In the genomic region with DNA sequence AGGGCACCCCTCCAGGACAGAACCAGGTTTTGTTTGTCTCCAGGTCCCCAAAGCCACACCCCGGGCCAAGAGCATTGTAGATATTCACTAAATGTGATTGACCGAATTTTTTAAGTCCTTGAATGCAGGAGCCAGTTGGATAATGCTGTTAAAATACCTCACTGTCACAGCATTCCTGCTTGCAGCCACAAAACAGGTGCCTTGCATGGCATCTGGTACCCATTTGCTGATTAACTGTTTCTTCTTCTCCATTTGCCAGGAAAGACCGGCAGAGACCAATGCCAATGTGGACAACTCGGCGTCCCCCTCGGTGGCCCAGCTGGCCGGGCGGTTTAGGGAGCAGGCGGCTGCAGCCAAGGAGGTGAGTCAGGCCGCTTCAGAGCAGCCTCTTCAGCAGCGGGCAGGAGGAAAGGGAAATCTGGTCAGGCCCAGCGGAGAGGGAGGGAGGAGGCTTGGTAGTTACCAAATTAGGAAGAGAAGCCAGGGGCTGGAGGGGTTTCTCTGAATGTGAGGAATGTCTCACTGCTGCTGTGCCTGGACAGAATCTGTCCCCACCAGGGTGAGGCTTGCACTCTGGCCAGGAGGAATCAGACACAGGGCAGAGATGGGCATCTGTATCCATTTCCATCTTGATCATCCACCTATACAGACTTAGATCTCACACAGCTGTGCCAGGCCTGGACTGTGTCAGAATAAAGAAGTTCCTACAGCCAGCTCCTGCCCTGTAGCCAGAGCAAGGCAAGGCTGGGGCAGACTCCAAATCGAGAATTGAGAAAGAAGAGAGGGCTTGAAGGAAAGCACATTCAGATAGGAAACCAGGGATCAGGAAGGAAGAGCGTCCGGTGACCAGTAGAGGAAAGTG, we compare ENCODE assay signal across 10 cellular contexts. TPM values are rescaled to one million over a fixed set of nuclear protein-coding genes. Genes with fewer than 3 reads are reported as not detected.
A peak's percentile ranks its signal among the peaks of the same experiment; 100 is the strongest.
DNase-seq lines count a peak whose midpoint lies in the region; ATAC-seq and TF ChIP-seq lines count a peak whose summit lies in the region.
"Had no signal": no experiment of that assay in that cellular context is flagged by ENCODE, and none has a peak within 500 bp of the region (broad histone marks: within the 10 kb centered on the region; RNA-seq: fewer than 3 reads in every experiment).

No MANE protein-coding gene starts in this region.

- peaks cover 18% of the 10 kb centered on the region for H3K4me1 ChIP-seq in upper lobe of right lung

- no peak overlapping the region for H3K4me3 ChIP-seq in brain microvascular endothelial cell (ENCODE audit: low read depth, low read length)
- H3K4me3 ChIP-seq in upper lobe of right lung, result no peak overlapping the region

- CTCF ChIA-PET in activated CD8-positive, alpha-beta memory T cell treated with anti-CD3 and anti-CD28 coated beads, Interleukin-2, amount 10 ng/mL, durations not matched to agents 7 days and 5 days (lab: Charles Lee), result no interaction called here

- in situ Hi-C loops in brain microvascular endothelial cell (cut with HindIII; ENCODE audit: low pct_ligation_motif_present, low sequenced_read_pairs), result no loop called here

- no peak overlapping the region for H3K4me3 Mint-ChIP-seq in activated CD8-positive, alpha-beta memory T cell treated with anti-CD3 and anti-CD28 coated beads, Interleukin-2, amount 10 ng/mL, durations not matched to agents 7 days and 5 days

- peak overlapping the region; percentile 10 for H3K27ac Mint-ChIP-seq in activated CD8-positive, alpha-beta memory T cell treated with anti-CD3 and anti-CD28 coated beads, Interleukin-2, amount 10 ng/mL, durations not matched to agents 7 days and 5 days

- TF ChIP-seq CTCF in brain microvascular endothelial cell (IDR thresholded peaks at IDR 0.05; ENCODE audit: low read depth, low read length, missing control alignments), result no peak
- TF ChIP-seq CTCF in upper lobe of right lung (IDR thresholded peaks at IDR 0.05), result no peak

- no peak for ATAC-seq in activated CD8-positive, alpha-beta memory T cell treated with anti-CD3 and anti-CD28 coated beads, Interleukin-2, amount 10 ng/mL, durations not matched to agents 7 days and 5 days
- peak; percentile 86 for ATAC-seq in upper lobe of right lung

- H3K27ac ChIP-seq in brain microvascular endothelial cell (no peak overlapping the region), upper lobe of right lung (no peak overlapping the region)

- H3K27me3 Mint-ChIP-seq in activated CD8-positive, alpha-beta memory T cell treated with anti-CD3 and anti-CD28 coated beads, Interleukin-2, amount 10 ng/mL, durations not matched to agents 7 days and 5 days, result no peaks in the 10 kb centered on the region

- intact Hi-C loops in upper lobe of right lung (cut with DNase I), result no loop called here

- peaks cover 6% of the 10 kb centered on the region for H3K4me1 Mint-ChIP-seq in activated CD8-positive, alpha-beta memory T cell treated with anti-CD3 and anti-CD28 coated beads, Interleukin-2, amount 10 ng/mL, durations not matched to agents 7 days and 5 days

- DNase-seq in activated CD8-positive, alpha-beta memory T cell treated with anti-CD3 and anti-CD28 coated beads, Interleukin-2, amount 10 ng/mL, durations not matched to agents 7 days and 5 days, result no peak
- DNase-seq in activated CD8-positive, alpha-beta memory T cell treated with anti-CD3 and anti-CD28 coated beads, Interleukin-2, amount 50 U/mL, for 48 hours, result no peak
- peak; percentile 33 for DNase-seq in brain microvascular endothelial cell
- peak; percentile 63 for DNase-seq in iPS DF 19.7 (ENCODE audit: low read depth, low spot score)
- DNase-seq in upper lobe of right lung, result peak; percentile 82
- DNase-seq in NCI-H2107 treated with DMSO at 0.1 percent for 48 hours (lab: John Stamatoyannopoulos, UW; ENCODE audit: unreplicated experiment), result no peak
- DNase-seq in COR-L47 (lab: John Stamatoyannopoulos, UW), result no peak
- DNase-seq in midbrain (lab: John Stamatoyannopoulos, UW), result no peak
- DNase-seq: hypothalamus; stimulated activated CD4-positive, alpha-beta T cell treated with anti-CD3 and anti-CD28 coated beads, Interleukin-2, amount 100 ng/mL, for 48 hours had no signal

- H3K9me3 Mint-ChIP-seq in activated CD8-positive, alpha-beta memory T cell treated with anti-CD3 and anti-CD28 coated beads, Interleukin-2, amount 10 ng/mL, durations not matched to agents 7 days and 5 days (ENCODE audit: low read depth), result no peaks in the 10 kb centered on the region

- H3K27me3 ChIP-seq in brain microvascular endothelial cell (replicated peaks) (no peaks in the 10 kb centered on the region), upper lobe of right lung (no peaks in the 10 kb centered on the region)

- H3K36me3 ChIP-seq in brain microvascular endothelial cell (replicated peaks) (no peaks in the 10 kb centered on the region), upper lobe of right lung (no peaks in the 10 kb centered on the region)

- no peaks in the 10 kb centered on the region for H3K9me3 ChIP-seq in upper lobe of right lung

- peaks cover 38% of the 10 kb centered on the region for H3K36me3 Mint-ChIP-seq in activated CD8-positive, alpha-beta memory T cell treated with anti-CD3 and anti-CD28 coated beads, Interleukin-2, amount 10 ng/mL, durations not matched to agents 7 days and 5 days

RNA-seq across cellular contexts. Expression of a gene that starts 37.9 kb away (rescaled TPM):
- 10 to 100 TPM; 12.4 to 14.2 TPM for total RNA-seq in activated CD8-positive, alpha-beta memory T cell treated with anti-CD3 and anti-CD28 coated beads, Interleukin-2, amount 10 ng/mL, durations not matched to agents 7 days and 5 days
- 85.2 TPM for total RNA-seq in upper lobe of right lung

RNA-seq across cellular contexts. Expression of a gene that starts 53.8 kb away (rescaled TPM):
- 100 to 1,000 TPM; 121 to 129 TPM for total RNA-seq in activated CD8-positive, alpha-beta memory T cell treated with anti-CD3 and anti-CD28 coated beads, Interleukin-2, amount 10 ng/mL, durations not matched to agents 7 days and 5 days
- 14.8 TPM for total RNA-seq in upper lobe of right lung

Comparison
In these comparisons a context has a peak if more than half of its experiments do, and no peak if none do; other contexts are left out.
1. DNase-seq: peak in brain microvascular endothelial cell (single experiment), iPS DF 19.7 (single experiment) and upper lobe of right lung (single experiment); none in activated CD8-positive, alpha-beta memory T cell treated with anti-CD3 and anti-CD28 coated beads, Interleukin-2, amount 10 ng/mL, durations not matched to agents 7 days and 5 days (single experiment), activated CD8-positive, alpha-beta memory T cell treated with anti-CD3 and anti-CD28 coated beads, Interleukin-2, amount 50 U/mL, for 48 hours (single experiment), NCI-H2107 treated with DMSO at 0.1 percent for 48 hours (single experiment), COR-L47 (single experiment) and midbrain (single experiment).